In genomic region chr1:1079408-1080121, GRCh38 we compare ENCODE assay signal across 8 cellular contexts. TPM values are rescaled to one million over a fixed set of nuclear protein-coding genes. Genes with fewer than 3 reads are reported as not detected.
A peak's percentile ranks its signal among the peaks of the same experiment; 100 is the strongest.
DNase-seq lines count a peak whose midpoint lies in the region; ATAC-seq, FAIRE-seq and TF ChIP-seq lines count a peak whose summit lies in the region.

No MANE protein-coding gene starts in this region.

- DNase-seq in COR-L47 (lab: John Stamatoyannopoulos, UW) (peak; percentile 52), H54 (ENCODE audit: insufficient read length, low spot score) (peak; percentile 92), NCI-H526 (lab: John Stamatoyannopoulos, UW) (peak; percentile 83 to 93), ascending aorta (ENCODE audit: low spot score in 2 of 2) (peak; percentile 33 to 72), right atrium auricular region (ENCODE audit: low spot score) (peak; percentile 67), retinal pigment epithelial cell (ENCODE audit: low read depth) (peak; percentile 90), activated gamma-delta T cell treated with Interleukin-2 at 50 U/mL for 16 hours (no peak)

- ATAC-seq in GM19035 (IDR thresholded peaks at IDR 0.05; ENCODE audit: unreplicated experiment), result no peak

- H3K4me1 ChIP-seq in ascending aorta (peaks cover 0 to 9% of the 10 kb centered on the region in 2 donors), right atrium auricular region (peaks cover 0 to 13% of the 10 kb centered on the region in 2 donors)

- H3K4me3 ChIP-seq in ascending aorta (peak overlapping the region; percentile 19 to 53), right atrium auricular region (peak overlapping the region; percentile 5 to 49), retinal pigment epithelial cell (ENCODE audit: low read length) (peak overlapping the region; percentile 29)

- no peak for TF ChIP-seq CTCF in ascending aorta (IDR thresholded peaks at IDR 0.05)
- no peak for TF ChIP-seq CTCF in right atrium auricular region (IDR thresholded peaks at IDR 0.05)
- no peak for TF ChIP-seq CTCF in retinal pigment epithelial cell (conservative IDR thresholded peaks at IDR 0.05; ENCODE audit: low read depth, low read length)

- H3K27ac ChIP-seq in ascending aorta (no peak overlapping the region), right atrium auricular region (peak overlapping the region; percentile 67 to 77)

- H3K27me3 ChIP-seq in ascending aorta (no peaks in the 10 kb centered on the region), right atrium auricular region (no peaks in the 10 kb centered on the region)

- FAIRE-seq in H54 (lab: Jason Lieb, UNC), result peak; percentile 98

- no peaks in the 10 kb centered on the region for H3K9me3 ChIP-seq in ascending aorta
- H3K9me3 ChIP-seq in right atrium auricular region, result no peaks in the 10 kb centered on the region

- H3K36me3 ChIP-seq in ascending aorta (no peaks in the 10 kb centered on the region), right atrium auricular region (no peaks in the 10 kb centered on the region)

- intact Hi-C loops in ascending aorta (cut with DNase I), result no loop called here

- TF ChIP-seq POLR2A in H54 (IDR thresholded peaks at IDR 0.05; ENCODE audit: low read depth, low read length), result no peak

RNA-seq across cellular contexts. Expression of gene RNF223, which starts 5.5 kb away (rescaled TPM):
- total RNA-seq in ascending aorta (not detected), right atrium auricular region (not detected)

RNA-seq across cellular contexts. Expression of gene C1orf159, which starts 36.3 kb away (rescaled TPM):
- total RNA-seq in ascending aorta (23.7 TPM), right atrium auricular region (1 to 10 TPM; 4.4 to 4.6 TPM)

RNA-seq across cellular contexts. Expression of gene AGRN, which starts 59.6 kb away (rescaled TPM):
- total RNA-seq in ascending aorta (109 TPM), right atrium auricular region (10 to 100 TPM; 22.5 to 27.9 TPM)

Comparison
In these comparisons a context has a peak if more than half of its experiments do, and no peak if none do; other contexts are left out.
1. H3K27ac ChIP-seq: peak in right atrium auricular region (2 of 2); none in ascending aorta (0 of 2).
2. Peak in every context shown above with its lines, with median percentiles within 50 percentile points of each other: H3K4me3 ChIP-seq.